In genomic region chr13:110442946-110443632, GRCh38 we compare ENCODE assay signal across 15 cellular contexts.
A peak's percentile ranks its signal among the peaks of the same experiment; 100 is the strongest.
DNase-seq lines count a peak whose midpoint lies in the region; ATAC-seq and TF ChIP-seq lines count a peak whose summit lies in the region.
"Had no signal": no experiment of that assay in that cellular context is flagged by ENCODE, and none has a peak within 500 bp of the region (broad histone marks: within the 10 kb centered on the region; RNA-seq: fewer than 3 reads in every experiment).

No MANE protein-coding gene starts in this region.

- H3K27ac ChIP-seq in subcutaneous abdominal adipose tissue (ENCODE audit: low read depth, low read length) = peak overlapping the region; percentile 87
- H3K27ac ChIP-seq: pancreas had no signal

- H3K27me3 ChIP-seq in subcutaneous abdominal adipose tissue (ENCODE audit: control insufficient read depth in 5 of 5, insufficient read depth in 4 of 5, low read length in 5 of 5) = no peaks in the 10 kb centered on the region
- H3K27me3 ChIP-seq: pancreas had no signal

- DNase-seq in NCI-H1417 (lab: John Stamatoyannopoulos, UW) (peak in 2 of 3 experiments; percentile 51 to 53), NCI-H1417 treated with DMSO at 0.1 percent for 48 hours (lab: John Stamatoyannopoulos, UW) (no peak), fibroblast of villous mesenchyme (ENCODE audit: low read depth) (peak; percentile 77), DMS 273 (lab: John Stamatoyannopoulos, UW; ENCODE audit: unreplicated experiment) (no peak), occipital lobe (lab: John Stamatoyannopoulos, UW) (no peak), NCI-H82 (lab: John Stamatoyannopoulos, UW) (no peak)
- DNase-seq: 8988T; activated CD4-positive, alpha-beta T cell treated with anti-CD3 and anti-CD28 coated beads for 48 hours; activated naive CD8-positive, alpha-beta T cell treated with anti-CD3 and anti-CD28 coated beads for 36 hours; GDM1; left colon; NCI-H187; pancreas had no signal

- H3K4me3 ChIP-seq in fibroblast of villous mesenchyme (ENCODE audit: low read depth, low read length) = no peak overlapping the region
- H3K4me3 ChIP-seq in subcutaneous abdominal adipose tissue (ENCODE audit: low read depth in 1 of 5, low read length in 5 of 5) = no peak overlapping the region
- H3K4me3 ChIP-seq: pancreas had no signal

- peaks cover 0 to 7% (median 2%) of the 10 kb centered on the region in 5 donors for H3K4me1 ChIP-seq in subcutaneous abdominal adipose tissue (ENCODE audit: control insufficient read depth in 5 of 5, insufficient read depth in 5 of 5, low read length in 5 of 5)
- H3K4me1 ChIP-seq: pancreas had no signal

- H3K36me3 ChIP-seq in subcutaneous abdominal adipose tissue (ENCODE audit: control insufficient read depth in 5 of 5, insufficient read depth in 5 of 5, low read length in 5 of 5) = peaks cover 6 to 96% (median 85%) of the 10 kb centered on the region in 5 donors
- H3K36me3 ChIP-seq: pancreas had no signal

- no peak overlapping the region for H3K9ac ChIP-seq in subcutaneous abdominal adipose tissue (ENCODE audit: low read length in 5 of 5)

- ATAC-seq in SK-N-SH treated with all-trans-retinoic acid at 6 μM for 48 hours = peak; percentile 21; the same call in 2 of the 3 replicates
- ATAC-seq: left colon had no signal

- no peak for TF ChIP-seq CTCF in fibroblast of villous mesenchyme (IDR thresholded peaks at IDR 0.05; ENCODE audit: insufficient read depth, low read depth, low read length)

- no peaks in the 10 kb centered on the region for H3K9me3 ChIP-seq in subcutaneous abdominal adipose tissue (ENCODE audit: control insufficient read depth in 5 of 5, low read length in 5 of 5)
- H3K9me3 ChIP-seq: pancreas had no signal

TF ChIP-seq in SK-N-SH treated with all-trans-retinoic acid at 6 μM for 48 hours, 23 proteins besides CTCF, POLR2A, EP300 and RAD21:
- TF ChIP-seq ESRRG (CRISPR knock-in tag; IDR thresholded peaks at IDR 0.05) (no peak), ZNF70 (CRISPR knock-in tag; IDR thresholded peaks at IDR 0.05) (no peak), TSHZ2 (CRISPR knock-in tag; IDR thresholded peaks at IDR 0.05) (no peak), ZNF565 (CRISPR knock-in tag; conservative IDR thresholded peaks at IDR 0.05; ENCODE audit: low read depth) (no peak), CSDC2 (CRISPR knock-in tag; IDR thresholded peaks at IDR 0.05) (no peak), RARB (CRISPR knock-in tag; IDR thresholded peaks at IDR 0.05) (no peak), TCF4 (CRISPR knock-in tag; IDR thresholded peaks at IDR 0.05; ENCODE audit: borderline replicate concordance) (no peak), GLIS3 (CRISPR knock-in tag; IDR thresholded peaks at IDR 0.05) (no peak), ZFP3 (CRISPR knock-in tag; IDR thresholded peaks at IDR 0.05) (no peak), ZFP30 (CRISPR knock-in tag; IDR thresholded peaks at IDR 0.05) (no peak)

Comparison
In these comparisons a context has a peak if more than half of its experiments do, and no peak if none do; other contexts are left out.
1. DNase-seq: peak in NCI-H1417 (2 of 3) and fibroblast of villous mesenchyme (single experiment); none in NCI-H1417 treated with DMSO at 0.1 percent for 48 hours (single experiment), DMS 273 (single experiment), occipital lobe (single experiment) and NCI-H82 (single experiment).